In genomic region chr1:179612361-179612760, GRCh38 we compare ENCODE assay signal across 6 cellular contexts.
"Had no signal": no experiment of that assay in that cellular context is flagged by ENCODE, and none has a peak within 500 bp of the region (broad histone marks: within the 10 kb centered on the region; RNA-seq: fewer than 3 reads in every experiment).

No MANE protein-coding gene starts in this region.

- DNase-seq: H9, HCEC 1CT, KBM-7 had no signal

- H3K4me3 ChIP-seq: GM23338 had no signal

- H2AFZ ChIP-seq: GM23338 had no signal

- H3K4me2 ChIP-seq: GM23338 had no signal

- ATAC-seq: GM23338, HepG2 had no signal

- H3K27ac ChIP-seq: HL-60 had no signal
